8 cellular contexts compared by ENCODE assay signal in the genomic region with DNA sequence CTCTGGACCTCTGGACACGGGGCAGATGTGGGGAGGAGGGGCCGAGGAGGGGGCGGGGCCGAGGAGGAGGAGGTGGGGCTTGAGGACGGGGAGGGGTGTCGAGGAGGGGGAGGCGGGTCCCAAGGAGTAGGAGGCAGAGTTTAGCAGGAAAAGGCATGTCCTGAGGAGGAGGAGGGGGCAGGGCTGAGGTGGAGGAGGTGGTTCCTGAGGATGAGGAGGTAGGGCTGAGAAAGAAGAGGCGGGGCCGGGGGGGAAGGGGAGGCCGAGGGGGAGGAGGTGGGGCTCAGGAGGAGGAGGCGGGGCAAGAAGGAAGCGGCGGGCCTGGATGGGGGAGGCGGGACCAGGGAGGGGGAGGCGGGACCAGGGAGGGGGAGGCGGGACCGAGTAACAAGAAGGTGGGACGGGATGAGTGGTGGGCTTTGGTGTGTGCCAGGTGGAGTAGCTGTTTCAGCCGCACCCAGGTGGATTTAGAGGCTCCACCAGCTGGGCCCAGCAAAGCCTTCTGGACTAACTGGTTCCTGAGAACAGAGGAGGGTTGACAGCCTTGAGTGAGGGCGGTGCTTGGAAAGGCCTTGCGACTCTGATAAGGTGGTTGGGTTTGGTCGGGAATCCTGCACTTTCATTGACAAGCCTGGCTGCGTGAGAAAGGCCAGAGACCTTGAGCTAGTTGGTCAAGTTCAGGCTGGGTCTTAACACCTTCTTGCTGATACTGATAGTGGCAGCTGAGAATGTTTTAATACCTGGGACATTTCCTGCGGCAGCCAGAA. TPM values are rescaled to one million over a fixed set of nuclear protein-coding genes. Genes with fewer than 3 reads are reported as not detected.
DNase-seq lines count a peak whose midpoint lies in the region; ATAC-seq and TF ChIP-seq lines count a peak whose summit lies in the region.

No MANE protein-coding gene starts in this region.

- TF ChIP-seq CTCF in coronary artery (IDR thresholded peaks at IDR 0.05) = no peak
- no peak for TF ChIP-seq CTCF in lower lobe of right lung (IDR thresholded peaks at IDR 0.05)
- no peak for TF ChIP-seq CTCF in upper lobe of left lung (IDR thresholded peaks at IDR 0.05)

- 23 to 37% methylated on average over 20 to 23 of the region's 24 CpGs for WGBS in upper lobe of left lung, 2 donors

- H3K4me1 ChIP-seq in SJCRH30 (no peaks in the 10 kb centered on the region), lower lobe of right lung (peaks cover 19% of the 10 kb centered on the region), upper lobe of left lung (peaks cover 5 to 20% (median 12%) of the 10 kb centered on the region in 4 donors)

- ATAC-seq in lower lobe of right lung = peak; percentile 93
- ATAC-seq in upper lobe of left lung (ENCODE audit: low FRiP score in 2 of 2) = peak; percentile 85 to 92
- no peak for ATAC-seq in HG03565 (IDR thresholded peaks at IDR 0.05; ENCODE audit: unreplicated experiment)
- no peak for ATAC-seq in HG02642 (IDR thresholded peaks at IDR 0.05; ENCODE audit: poor library complexity, unreplicated experiment)
- no peak for ATAC-seq in GM18870 (IDR thresholded peaks at IDR 0.05; ENCODE audit: unreplicated experiment)

- no peak for TF ChIP-seq POLR2A in upper lobe of left lung (IDR thresholded peaks at IDR 0.05)

- H3K36me3 ChIP-seq in SJCRH30 (peaks cover 32% of the 10 kb centered on the region), lower lobe of right lung (peaks cover 4% of the 10 kb centered on the region), upper lobe of left lung (peaks cover 0 to 8% (median 2%) of the 10 kb centered on the region in 4 donors)

- H3K9me3 ChIP-seq in SJCRH30 (replicated peaks) (no peaks in the 10 kb centered on the region), lower lobe of right lung (no peaks in the 10 kb centered on the region), upper lobe of left lung (no peaks in the 10 kb centered on the region)

- TF ChIP-seq EP300 in upper lobe of left lung (IDR thresholded peaks at IDR 0.05) = no peak

- H3K4me3 ChIP-seq in SJCRH30 (no peak overlapping the region), coronary artery (peak overlapping the region; percentile 52), lower lobe of right lung (peak overlapping the region; percentile 40), upper lobe of left lung (peak overlapping the region in 3 of 4 donors; percentile 18 to 31 (median 29))

- intact Hi-C loops in lower lobe of right lung (cut with DNase I) = no loop called here

- H3K27me3 ChIP-seq in SJCRH30 = no peaks in the 10 kb centered on the region
- no peaks in the 10 kb centered on the region for H3K27me3 ChIP-seq in lower lobe of right lung (ENCODE audit: low read depth)
- H3K27me3 ChIP-seq in upper lobe of left lung = no peaks in the 10 kb centered on the region

- H3K27ac ChIP-seq in SJCRH30 (no peak overlapping the region), coronary artery (peak overlapping the region in 1 of 2 donors; percentile 41), lower lobe of right lung (no peak overlapping the region), upper lobe of left lung (peak overlapping the region in 3 of 4 donors; percentile 1 to 52 (median 18))

- DNase-seq in GM03348 (ENCODE audit: low spot score) (peak; percentile 42), SJCRH30 (peak; percentile 52 to 54), coronary artery (ENCODE audit: low spot score) (no peak), lower lobe of right lung (peak; percentile 90), upper lobe of left lung (peak; percentile 86 to 93)

RNA-seq across cellular contexts. Expression of gene TECR, which starts 7.7 kb away (rescaled TPM):
- 188 and 189 TPM in 2 replicates for total RNA-seq in SJCRH30 (2014; rRNA removed; shearing (Covaris generic))
- total RNA-seq in lower lobe of right lung (127 TPM), upper lobe of left lung (100 to 1,000 TPM in 2 of 6 donors, 10 to 100 TPM in 4; 54.0 to 124 (median 80.6) TPM)

RNA-seq across cellular contexts. Expression of gene DNAJB1, which starts 18.9 kb away (rescaled TPM):
- 166 and 178 TPM in 2 replicates for total RNA-seq in SJCRH30 (2014; rRNA removed; shearing (Covaris generic))
- total RNA-seq in lower lobe of right lung (92.5 TPM), upper lobe of left lung (100 to 1,000 TPM in 3 of 6 donors, 10 to 100 TPM in 3; 33.5 to 137 (median 101) TPM)

RNA-seq across cellular contexts. Expression of gene NDUFB7, which starts 34.8 kb away (rescaled TPM):
- total RNA-seq in SJCRH30 (2014; rRNA removed; shearing (Covaris generic)) = 240 and 323 TPM in 2 replicates
- 121 TPM for total RNA-seq in lower lobe of right lung
- 100 to 1,000 TPM; 124 to 350 (median 171) TPM for total RNA-seq in upper lobe of left lung

RNA-seq across cellular contexts. Expression of gene GIPC1, which starts 41.2 kb away (rescaled TPM):
- 67.4 and 71.1 TPM in 2 replicates for total RNA-seq in SJCRH30 (2014; rRNA removed; shearing (Covaris generic))
- total RNA-seq in lower lobe of right lung = 72.1 TPM
- total RNA-seq in upper lobe of left lung = 100 to 1,000 TPM; 103 to 283 (median 152) TPM

RNA-seq across cellular contexts. Expression of gene CLEC17A, which starts 45.8 kb away (rescaled TPM):
- 0.04 TPM in 1 of 2 replicates, not detected in the other for total RNA-seq in SJCRH30 (2014; rRNA removed; shearing (Covaris generic))
- total RNA-seq in lower lobe of right lung (not detected), upper lobe of left lung (not detected)

Comparison
In these comparisons a context has a peak if more than half of its experiments do, and no peak if none do; other contexts are left out.
1. H3K27ac ChIP-seq: peak in upper lobe of left lung (3 of 4); none in SJCRH30 (single experiment) and lower lobe of right lung (single experiment).
2. ATAC-seq: peak in lower lobe of right lung (2 of 2) and upper lobe of left lung (2 of 2); none in HG03565 (single experiment), HG02642 (single experiment) and GM18870 (single experiment).